8 cellular contexts compared by ENCODE assay signal in the genomic region with DNA sequence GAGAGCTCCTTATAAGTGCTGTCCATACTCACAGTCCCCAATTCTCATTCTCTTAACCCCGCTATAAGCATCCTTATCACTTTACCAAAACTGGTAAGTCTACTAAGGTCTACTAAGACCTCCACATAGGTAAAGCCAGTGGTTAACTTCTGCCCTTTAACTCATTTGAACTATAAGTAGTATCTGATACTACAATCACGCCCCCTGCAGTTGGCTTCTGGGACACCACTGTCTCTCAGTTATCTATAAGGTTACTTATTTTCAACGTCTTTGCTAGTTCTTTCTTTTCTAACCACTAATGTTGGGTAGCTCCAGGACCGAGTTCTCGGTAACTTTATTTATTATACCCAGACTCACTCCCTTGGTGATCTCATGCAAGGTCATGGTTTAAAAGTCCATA.
DNase-seq lines count a peak whose midpoint lies in the region; ATAC-seq, FAIRE-seq and TF ChIP-seq lines count a peak whose summit lies in the region.

No MANE protein-coding gene starts in this region.

- FAIRE-seq in HepG2 (lab: Jason Lieb, UNC): no peak

- CTCF ChIA-PET in HepG2 (lab: Yijun Ruan, JAX; ENCODE audit: low intra/inter-chr PET ratio, low total read pairs): interaction anchor here (0.7 kb wide), 1 partner anchor 69 kb away, joined by 3 read pairs; no protein-coding TSS in a partner anchor

- H3K27me3 ChIP-seq in KMS-11 (ENCODE audit: insufficient read depth, low read depth): no peaks in the 10 kb centered on the region
- H3K27me3 ChIP-seq in HepG2 (ENCODE audit: control insufficient read depth in 1 of 2, insufficient read depth in 2 of 2, low read length in 2 of 2): no peaks in the 10 kb centered on the region
- H3K27me3 ChIP-seq in ovary: no peaks in the 10 kb centered on the region

- peak; percentile 45 for ATAC-seq in HepG2
- ATAC-seq in GM19467 (IDR thresholded peaks at IDR 0.05; ENCODE audit: unreplicated experiment): no peak
- no peak for ATAC-seq in HG03520 (IDR thresholded peaks at IDR 0.05; ENCODE audit: unreplicated experiment)
- no peak for ATAC-seq in HG02610 (IDR thresholded peaks at IDR 0.05; ENCODE audit: unreplicated experiment)

- in situ Hi-C loops in HepG2 (cut with HindIII; ENCODE audit: extremely low pct_ligation_motif_present, low pct_unique_long_range_greater_than_20kb): no loop called here

- TF ChIP-seq CTCF in GM10266 (IDR thresholded peaks at IDR 0.05; ENCODE audit: control insufficient read depth, insufficient read depth, low read depth, missing control alignments): peak; percentile 19
- TF ChIP-seq CTCF in KMS-11 (conservative IDR thresholded peaks at IDR 0.05; ENCODE audit: low read depth, low read length): peak; percentile 47; the same call in 1 of the 2 replicates
- peak; percentile 47 for TF ChIP-seq CTCF in HepG2 (CRISPR knock-in tag; IDR thresholded peaks at IDR 0.05)
- TF ChIP-seq CTCF in ovary (IDR thresholded peaks at IDR 0.05): no peak

- H3K4me3 ChIP-seq in KMS-11 (IDR thresholded peaks at IDR 0.05; ENCODE audit: insufficient read depth, low read depth, low read length) (no peak overlapping the region), HepG2 (replicated peaks in 1 of 3; ENCODE audit: insufficient read depth in 1 of 3, low read depth in 2 of 3, low read length in 3 of 3) (no peak overlapping the region), ovary (no peak overlapping the region)

- TF ChIP-seq RAD21 in HepG2 (CRISPR knock-in tag; IDR thresholded peaks at IDR 0.05): 0 out of 2 replicates have a peak, but pooled peaks have one; percentile 11

- intact Hi-C loops in HepG2 (cut with micrococcal nuclease; ENCODE audit: unreplicated experiment): loop anchor here (2.0 kb wide), 1 partner anchor 69 kb away; no protein-coding TSS in a partner anchor
- intact Hi-C loops in ovary (cut with DNase I): no loop called here

- no peak overlapping the region for H3K4me2 ChIP-seq in KMS-11
- no peak overlapping the region for H3K4me2 ChIP-seq in HepG2 (ENCODE audit: low read depth, low read length)

- POLR2A ChIA-PET in HepG2 (lab: Yijun Ruan, JAX): no interaction called here

- H3K9ac ChIP-seq in KMS-11 (no peak overlapping the region), HepG2 (ENCODE audit: insufficient read depth, low read depth, low read length) (no peak overlapping the region)

- H3K27ac ChIP-seq in KMS-11: no peak overlapping the region
- H3K27ac ChIP-seq in HepG2 (ENCODE audit: extremely low read length, insufficient read depth, low read length): no peak overlapping the region
- H3K27ac ChIP-seq in ovary: no peak overlapping the region

- no peaks in the 10 kb centered on the region for H3K4me1 ChIP-seq in KMS-11 (ENCODE audit: low read depth, poor library complexity, severe bottlenecking)
- H3K4me1 ChIP-seq in HepG2 (ENCODE audit: insufficient read depth, low read length): no peaks in the 10 kb centered on the region
- no peaks in the 10 kb centered on the region for H3K4me1 ChIP-seq in ovary (ENCODE audit: insufficient read depth)

- no peaks in the 10 kb centered on the region for H3K79me2 ChIP-seq in KMS-11 (ENCODE audit: insufficient read depth, low read depth)
- H3K79me2 ChIP-seq in HepG2 (ENCODE audit: insufficient read depth, low read length): no peaks in the 10 kb centered on the region

- BruUV-seq in HepG2 (replicated peaks; lab: Mats Ljungman, UMichigan): TSS peak; percentile 3

- WGBS in HepG2 (ENCODE audit: low lambda C conversion rate): 83% methylated on average over 5 of the region's 5 CpGs
- WGBS in ovary, 3 donors: 72 to 79% (median 78%) methylated on average over 5 of the region's 5 CpGs

- H2AFZ ChIP-seq in KMS-11 (ENCODE audit: low read depth) (no peak overlapping the region), HepG2 (ENCODE audit: low read length) (no peak overlapping the region)

- TF ChIP-seq POLR2A in HepG2 (IDR thresholded peaks at IDR 0.05; ENCODE audit: insufficient read depth in 1 of 2, low read depth in 2 of 2, low read length in 2 of 2) (0 out of 4 replicates have a peak, but pooled peaks of 1 of the 2 experiments have one; percentile 1), ovary (IDR thresholded peaks at IDR 0.05) (no peak)

- no peak for TF ChIP-seq EP300 in HepG2 (IDR thresholded peaks at IDR 0.05; ENCODE audit: low read depth in 2 of 2, low read length in 2 of 2)
- TF ChIP-seq EP300 in HepG2 (CRISPR knock-in tag; IDR thresholded peaks at IDR 0.05; ENCODE audit: borderline replicate concordance): no peak
- no peak for TF ChIP-seq EP300 in ovary (IDR thresholded peaks at IDR 0.05)

- H3K9me3 ChIP-seq in HepG2 (ENCODE audit: low read length): no peaks in the 10 kb centered on the region
- no peaks in the 10 kb centered on the region for H3K9me3 ChIP-seq in ovary

- no peaks in the 10 kb centered on the region for H4K20me1 ChIP-seq in KMS-11 (ENCODE audit: insufficient read depth)
- H4K20me1 ChIP-seq in HepG2 (ENCODE audit: insufficient read depth, low read length): 0 out of 2 replicates have a peak, but pooled peaks cover 4% of the 10 kb centered on the region

- DNase-seq in GM10266 (ENCODE audit: extremely low spot score): no peak
- DNase-seq in activated T-cell treated with anti-CD3 and anti-CD28 coated beads for 4 hours: peak; percentile 33
- peak; percentile 23 for DNase-seq in HepG2 (ENCODE audit: low spot score)
- no peak for DNase-seq in ovary

- H3K36me3 ChIP-seq in KMS-11 (ENCODE audit: insufficient read depth) (no peaks in the 10 kb centered on the region), HepG2 (replicated peaks in 1 of 2; ENCODE audit: control insufficient read depth in 1 of 2, insufficient read depth in 2 of 2, low read length in 2 of 2) (no peaks in the 10 kb centered on the region), ovary (no peaks in the 10 kb centered on the region)

TF ChIP-seq in HepG2, 621 proteins besides CTCF, POLR2A, EP300 and RAD21:
- TF ChIP-seq HIVEP1 (CRISPR knock-in tag; IDR thresholded peaks at IDR 0.05) (no peak), POLR2AphosphoS5 (IDR thresholded peaks at IDR 0.05; ENCODE audit: low read depth, low read length) (peak; percentile 29; the same call in 1 of the 2 replicates), ZNF562 (CRISPR knock-in tag; IDR thresholded peaks at IDR 0.05; ENCODE audit: borderline replicate concordance) (no peak), ZNF546 (CRISPR knock-in tag; conservative IDR thresholded peaks at IDR 0.05) (no peak), HDAC6 (IDR thresholded peaks at IDR 0.05; ENCODE audit: low read depth, low read length) (no peak), CC2D1A (CRISPR knock-in tag; IDR thresholded peaks at IDR 0.05) (no peak), SOX6 (IDR thresholded peaks at IDR 0.05) (no peak), SOX6 (CRISPR knock-in tag; IDR thresholded peaks at IDR 0.05) (no peak), ZNF703 (CRISPR knock-in tag; IDR thresholded peaks at IDR 0.05; ENCODE audit: borderline replicate concordance) (no peak), STAG1 (CRISPR knock-in tag; IDR thresholded peaks at IDR 0.05) (0 out of 2 replicates have a peak, but pooled peaks have one; percentile 2), SP4 (CRISPR knock-in tag; IDR thresholded peaks at IDR 0.05) (no peak), ZMAT3 (CRISPR knock-in tag; conservative IDR thresholded peaks at IDR 0.05) (no peak)
- TF ChIP-seq, protein P1, sequence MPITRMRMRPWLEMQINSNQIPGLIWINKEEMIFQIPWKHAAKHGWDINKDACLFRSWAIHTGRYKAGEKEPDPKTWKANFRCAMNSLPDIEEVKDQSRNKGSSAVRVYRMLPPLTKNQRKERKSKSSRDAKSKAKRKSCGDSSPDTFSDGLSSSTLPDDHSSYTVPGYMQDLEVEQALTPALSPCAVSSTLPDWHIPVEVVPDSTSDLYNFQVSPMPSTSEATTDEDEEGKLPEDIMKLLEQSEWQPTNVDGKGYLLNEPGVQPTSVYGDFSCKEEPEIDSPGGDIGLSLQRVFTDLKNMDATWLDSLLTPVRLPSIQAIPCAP (CRISPR knock-in tag; IDR thresholded peaks at IDR 0.05; ENCODE audit: low read depth): no peak

Comparison
In these comparisons a context has a peak if more than half of its experiments do, and no peak if none do; other contexts are left out.
1. DNase-seq: peak in activated T-cell treated with anti-CD3 and anti-CD28 coated beads for 4 hours (single experiment) and HepG2 (single experiment); none in GM10266 (single experiment) and ovary (0 of 5).
2. CTCF ChIP-seq: peak in GM10266 (single experiment), KMS-11 (single experiment) and HepG2 (single experiment); none in ovary (0 of 3).